In genomic region chr3:33834117-33834495, GRCh38 we compare ENCODE assay signal across 13 cellular contexts. TPM values are rescaled to one million over a fixed set of nuclear protein-coding genes. Genes with fewer than 3 reads are reported as not detected.
DNase-seq lines count a peak whose midpoint lies in the region; ATAC-seq and TF ChIP-seq lines count a peak whose summit lies in the region.
"Had no signal": no experiment of that assay in that cellular context is flagged by ENCODE, and none has a peak within 500 bp of the region (broad histone marks: within the 10 kb centered on the region; RNA-seq: fewer than 3 reads in every experiment).

No MANE protein-coding gene starts in this region.

- H3K4me3 Mint-ChIP-seq in chondrocyte (ENCODE audit: unreplicated experiment), result no peak overlapping the region
- H3K4me3 Mint-ChIP-seq in activated T-helper 1 cell treated with anti-CD3 and anti-CD28 coated beads, Interleukin-12 subunit alpha, Interleukin-12 subunit beta, Interleukin-2, Interleukin-4 antibody, amounts not matched to agents 30 ng/mL and 10 ng/mL and 1 ng/mL, durations not matched to agents 14 hours and 24 hours and 36 hours, result no peak overlapping the region

- DNase-seq in chondrocyte (ENCODE audit: low spot score), result no peak
- DNase-seq in 8988T, result no peak
- no peak for DNase-seq in activated T-helper 1 cell treated with anti-CD3 and anti-CD28 coated beads, Interleukin-12 subunit alpha, Interleukin-12 subunit beta, Interleukin-2, Interleukin-4 antibody, amounts not matched to agents 30 ng/mL and 10 ng/mL and 1 ng/mL, durations not matched to agents 14 hours and 24 hours and 36 hours (ENCODE audit: low spot score)
- no peak for DNase-seq in DMS53 (lab: John Stamatoyannopoulos, UW)
- DNase-seq: HFFc6, KG1, NCI-H146, NCI-H774, SIG-M5, testis had no signal

- intact Hi-C loops in activated T-helper 1 cell treated with anti-CD3 and anti-CD28 coated beads, Interleukin-12 subunit alpha, Interleukin-12 subunit beta, Interleukin-2, Interleukin-4 antibody, amounts not matched to agents 30 ng/mL and 10 ng/mL and 1 ng/mL, durations not matched to agents 14 hours and 24 hours and 36 hours (cut with micrococcal nuclease), result no loop called here

- ATAC-seq in GM18907 (IDR thresholded peaks at IDR 0.05; ENCODE audit: unreplicated experiment) (peak; percentile 66), HG03045 (IDR thresholded peaks at IDR 0.05; ENCODE audit: unreplicated experiment) (peak; percentile 45)

- no peaks in the 10 kb centered on the region for H3K9me3 Mint-ChIP-seq in chondrocyte (ENCODE audit: low read depth)
- H3K9me3 Mint-ChIP-seq in activated T-helper 1 cell treated with anti-CD3 and anti-CD28 coated beads, Interleukin-12 subunit alpha, Interleukin-12 subunit beta, Interleukin-2, Interleukin-4 antibody, amounts not matched to agents 30 ng/mL and 10 ng/mL and 1 ng/mL, durations not matched to agents 14 hours and 24 hours and 36 hours, result no peaks in the 10 kb centered on the region
- H3K9me3 Mint-ChIP-seq: HFFc6 had no signal

- no peaks in the 10 kb centered on the region for H3K27me3 Mint-ChIP-seq in chondrocyte (ENCODE audit: low read depth)
- no peaks in the 10 kb centered on the region for H3K27me3 Mint-ChIP-seq in activated T-helper 1 cell treated with anti-CD3 and anti-CD28 coated beads, Interleukin-12 subunit alpha, Interleukin-12 subunit beta, Interleukin-2, Interleukin-4 antibody, amounts not matched to agents 30 ng/mL and 10 ng/mL and 1 ng/mL, durations not matched to agents 14 hours and 24 hours and 36 hours (ENCODE audit: insufficient read depth)

- peaks cover 17% of the 10 kb centered on the region for H3K36me3 Mint-ChIP-seq in chondrocyte (ENCODE audit: low read depth)
- H3K36me3 Mint-ChIP-seq in activated T-helper 1 cell treated with anti-CD3 and anti-CD28 coated beads, Interleukin-12 subunit alpha, Interleukin-12 subunit beta, Interleukin-2, Interleukin-4 antibody, amounts not matched to agents 30 ng/mL and 10 ng/mL and 1 ng/mL, durations not matched to agents 14 hours and 24 hours and 36 hours (ENCODE audit: low read depth), result peaks cover 38% of the 10 kb centered on the region

- TF ChIP-seq CTCF in GM12873 (IDR thresholded peaks at IDR 0.05; ENCODE audit: insufficient read depth, low read depth, low read length, missing control alignments) (peak; percentile 10), chondrocyte (IDR thresholded peaks at IDR 0.05) (no peak)

- H3K27ac Mint-ChIP-seq in chondrocyte (ENCODE audit: unreplicated experiment), result peak overlapping the region; percentile 15
- no peak overlapping the region for H3K27ac Mint-ChIP-seq in activated T-helper 1 cell treated with anti-CD3 and anti-CD28 coated beads, Interleukin-12 subunit alpha, Interleukin-12 subunit beta, Interleukin-2, Interleukin-4 antibody, amounts not matched to agents 30 ng/mL and 10 ng/mL and 1 ng/mL, durations not matched to agents 14 hours and 24 hours and 36 hours

- H3K4me1 Mint-ChIP-seq in chondrocyte (ENCODE audit: low read depth), result peaks cover 19% of the 10 kb centered on the region
- peaks cover 7% of the 10 kb centered on the region for H3K4me1 Mint-ChIP-seq in activated T-helper 1 cell treated with anti-CD3 and anti-CD28 coated beads, Interleukin-12 subunit alpha, Interleukin-12 subunit beta, Interleukin-2, Interleukin-4 antibody, amounts not matched to agents 30 ng/mL and 10 ng/mL and 1 ng/mL, durations not matched to agents 14 hours and 24 hours and 36 hours (ENCODE audit: low read depth)

RNA-seq across cellular contexts. Expression of gene PDCD6IP, which starts 35.7 kb away (rescaled TPM):
- 247 to 260 TPM (median 255 TPM) in 3 replicates for total RNA-seq in chondrocyte
- 171 and 179 TPM in 2 replicates for total RNA-seq in activated T-helper 1 cell treated with anti-CD3 and anti-CD28 coated beads, Interleukin-12 subunit alpha, Interleukin-12 subunit beta, Interleukin-2, Interleukin-4 antibody, amounts not matched to agents 30 ng/mL and 10 ng/mL and 1 ng/mL, durations not matched to agents 14 hours and 24 hours and 36 hours
